1 cellular context compared by ENCODE assay signal in genomic region chr12:27025116-27025515, GRCh38.
A peak's percentile ranks its signal among the peaks of the same experiment; 100 is the strongest.
TF ChIP-seq lines count a peak whose summit lies in the region.

No MANE protein-coding gene starts in this region.

TF ChIP-seq in GM12878, 131 proteins besides CTCF, POLR2A, EP300 and RAD21:
- TF ChIP-seq POLR2AphosphoS2 (IDR thresholded peaks at IDR 0.05; ENCODE audit: low read depth, low read length) (no peak), ELK1 (IDR thresholded peaks at IDR 0.05; ENCODE audit: low read depth, low read length) (0 out of 2 replicates have a peak, but pooled peaks have one; percentile 4)
